ENCODE assay signal across 17 cellular contexts in genomic region chr5:176802116-176802784, GRCh38. TPM values are rescaled to one million over a fixed set of nuclear protein-coding genes. Genes with fewer than 3 reads are reported as not detected.
"Had no signal": no experiment of that assay in that cellular context is flagged by ENCODE, and none has a peak within 500 bp of the region (broad histone marks: within the 10 kb centered on the region; RNA-seq: fewer than 3 reads in every experiment).

No MANE protein-coding gene starts in this region.

- ATAC-seq: K562 had no signal

- H3K4me1 ChIP-seq: SJCRH30 had no signal

- H3K4me3 ChIP-seq: K562, SJCRH30 had no signal

- H3K9me3 ChIP-seq: SJCRH30 had no signal

- H3K36me3 ChIP-seq: SJCRH30 had no signal

- H3K27ac ChIP-seq: HL-60, KMS-11, RWPE1, SJCRH30 had no signal

- DNase-seq: Kasumi-1, MM.1S, NCI-H1436 treated with DMSO at 0.1 percent for 48 hours, NCI-H187 treated with DMSO at 0.1 percent for 48 hours, NCI-H2029 treated with DMSO at 0.1 percent for 48 hours, NCI-H2171, NCI-H226, NCI-H526 treated with DMSO at 0.1 percent for 48 hours, NCI-H774, SHP77 treated with DMSO at 0.1 percent for 48 hours, SJCRH30, T-helper 1 cell had no signal

RNA-seq across cellular contexts. Expression of gene UNC5A, which starts 8.1 kb away (rescaled TPM):
- total RNA-seq: K562, NCI-H460 had no signal
